ENCODE assay signal across 1 cellular context in genomic region chr1:9401080-9401453, GRCh38.
TF ChIP-seq lines count a peak whose summit lies in the region.

No MANE protein-coding gene starts in this region.

TF ChIP-seq in HepG2, 621 proteins besides CTCF, POLR2A, EP300 and RAD21:
- no peak for TF ChIP-seq JUND (CRISPR knock-in tag; IDR thresholded peaks at IDR 0.05)
- TF ChIP-seq SRSF4 (IDR thresholded peaks at IDR 0.05; ENCODE audit: low read depth, low read length, poor library complexity, severe bottlenecking): no peak
- TF ChIP-seq SOX13 (IDR thresholded peaks at IDR 0.05): no peak
- peak in 1 of 2 experiments; percentile 11; a peak in 1 of 4 replicates for TF ChIP-seq SOX13 (CRISPR knock-in tag; conservative IDR thresholded peaks at IDR 0.05 in 1 of 2, IDR thresholded peaks at IDR 0.05 in 1 of 2)
- TF ChIP-seq, protein P1, sequence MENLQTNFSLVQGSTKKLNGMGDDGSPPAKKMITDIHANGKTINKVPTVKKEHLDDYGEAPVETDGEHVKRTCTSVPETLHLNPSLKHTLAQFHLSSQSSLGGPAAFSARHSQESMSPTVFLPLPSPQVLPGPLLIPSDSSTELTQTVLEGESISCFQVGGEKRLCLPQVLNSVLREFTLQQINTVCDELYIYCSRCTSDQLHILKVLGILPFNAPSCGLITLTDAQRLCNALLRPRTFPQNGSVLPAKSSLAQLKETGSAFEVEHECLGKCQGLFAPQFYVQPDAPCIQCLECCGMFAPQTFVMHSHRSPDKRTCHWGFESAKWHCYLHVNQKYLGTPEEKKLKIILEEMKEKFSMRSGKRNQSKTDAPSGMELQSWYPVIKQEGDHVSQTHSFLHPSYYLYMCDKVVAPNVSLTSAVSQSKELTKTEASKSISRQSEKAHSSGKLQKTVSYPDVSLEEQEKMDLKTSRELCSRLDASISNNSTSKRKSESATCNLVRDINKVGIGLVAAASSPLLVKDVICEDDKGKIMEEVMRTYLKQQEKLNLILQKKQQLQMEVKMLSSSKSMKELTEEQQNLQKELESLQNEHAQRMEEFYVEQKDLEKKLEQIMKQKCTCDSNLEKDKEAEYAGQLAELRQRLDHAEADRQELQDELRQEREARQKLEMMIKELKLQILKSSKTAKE (CRISPR knock-in tag; IDR thresholded peaks at IDR 0.05; ENCODE audit: borderline replicate concordance): no peak
- 0 out of 2 replicates have a peak, but pooled peaks have one; percentile 5 for TF ChIP-seq RARA (CRISPR knock-in tag; IDR thresholded peaks at IDR 0.05)
- 0 out of 2 replicates have a peak, but pooled peaks have one; percentile 15 for TF ChIP-seq MED1 (CRISPR knock-in tag; IDR thresholded peaks at IDR 0.05)
- TF ChIP-seq CBX5 (CRISPR knock-in tag; IDR thresholded peaks at IDR 0.05; ENCODE audit: borderline replicate concordance): 0 out of 2 replicates have a peak, but pooled peaks have one; percentile 1
- TF ChIP-seq ZFY (CRISPR knock-in tag; IDR thresholded peaks at IDR 0.05): 0 out of 2 replicates have a peak, but pooled peaks have one; percentile 0
- TF ChIP-seq, protein P2, sequence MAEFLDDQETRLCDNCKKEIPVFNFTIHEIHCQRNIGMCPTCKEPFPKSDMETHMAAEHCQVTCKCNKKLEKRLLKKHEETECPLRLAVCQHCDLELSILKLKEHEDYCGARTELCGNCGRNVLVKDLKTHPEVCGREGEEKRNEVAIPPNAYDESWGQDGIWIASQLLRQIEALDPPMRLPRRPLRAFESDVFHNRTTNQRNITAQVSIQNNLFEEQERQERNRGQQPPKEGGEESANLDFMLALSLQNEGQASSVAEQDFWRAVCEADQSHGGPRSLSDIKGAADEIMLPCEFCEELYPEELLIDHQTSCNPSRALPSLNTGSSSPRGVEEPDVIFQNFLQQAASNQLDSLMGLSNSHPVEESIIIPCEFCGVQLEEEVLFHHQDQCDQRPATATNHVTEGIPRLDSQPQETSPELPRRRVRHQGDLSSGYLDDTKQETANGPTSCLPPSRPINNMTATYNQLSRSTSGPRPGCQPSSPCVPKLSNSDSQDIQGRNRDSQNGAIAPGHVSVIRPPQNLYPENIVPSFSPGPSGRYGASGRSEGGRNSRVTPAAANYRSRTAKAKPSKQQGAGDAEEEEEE (CRISPR knock-in tag; IDR thresholded peaks at IDR 0.05; ENCODE audit: borderline replicate concordance): 0 out of 2 replicates have a peak, but pooled peaks have one; percentile 4
- no peak for TF ChIP-seq SMARCC2 (IDR thresholded peaks at IDR 0.05)
- 0 out of 2 replicates have a peak, but pooled peaks have one; percentile 19 for TF ChIP-seq ZNF460 (CRISPR knock-in tag; IDR thresholded peaks at IDR 0.05; ENCODE audit: borderline replicate concordance)
TF ChIP-seq in HepG2: peak in this region for 7.
